ENCODE assay signal across 22 cellular contexts in the genomic region with DNA sequence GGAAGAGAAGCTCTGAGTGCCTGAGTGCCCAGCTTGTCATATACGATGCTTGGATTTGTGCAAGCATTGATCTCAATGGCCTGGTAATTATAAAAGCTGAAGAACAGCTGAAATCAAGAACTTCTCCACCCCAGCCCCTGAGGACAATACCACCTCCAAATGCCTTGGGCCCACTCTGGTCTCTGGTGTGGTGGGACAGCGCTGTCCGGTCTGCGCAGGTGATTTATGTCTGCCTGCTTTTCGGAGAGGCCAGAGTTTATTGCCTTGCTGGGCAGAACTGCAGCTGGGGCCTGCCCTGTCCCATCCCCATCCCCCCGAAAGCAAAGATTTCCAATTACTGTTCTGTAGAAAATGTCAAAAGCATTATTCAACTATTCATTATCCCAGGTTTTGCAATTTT. TPM values are rescaled to one million over a fixed set of nuclear protein-coding genes. Genes with fewer than 3 reads are reported as not detected.
A peak's percentile ranks its signal among the peaks of the same experiment; 100 is the strongest.
DNase-seq lines count a peak whose midpoint lies in the region; ATAC-seq and TF ChIP-seq lines count a peak whose summit lies in the region.
"Had no signal": no experiment of that assay in that cellular context is flagged by ENCODE, and none has a peak within 500 bp of the region (broad histone marks: within the 10 kb centered on the region; RNA-seq: fewer than 3 reads in every experiment).

No MANE protein-coding gene starts in this region.

- no peak for DNase-seq in activated CD4-positive, alpha-beta T cell treated with anti-CD3 and anti-CD28 coated beads, Interleukin-2, amount 10 ng/mL, durations not matched to agents 7 days and 5 days
- no peak for DNase-seq in activated CD4-positive, alpha-beta T cell treated with anti-CD3 and anti-CD28 coated beads, Interleukin-2, amount 50 U/mL, for 1 hour
- DNase-seq in effector memory CD8-positive, alpha-beta T cell: no peak
- no peak for DNase-seq in neural progenitor cell (ENCODE audit: low spot score)
- DNase-seq in GM10266 (ENCODE audit: extremely low spot score): no peak
- DNase-seq in NCI-H187 (lab: John Stamatoyannopoulos, UW): no peak
- DNase-seq: activated CD4-positive, alpha-beta T cell treated with anti-CD3 and anti-CD28 coated beads, Interleukin-2, amount 50 U/mL, for 4 hours; DMS53; erythroblast; HFFc6; NCI-H1105 treated with DMSO at 0.1 percent for 48 hours; NCI-H2171; NCI-H748 treated with DMSO at 0.1 percent for 48 hours; PC-9; stimulated activated CD4-positive, alpha-beta T cell treated with anti-CD3 and anti-CD28 coated beads, Interleukin-4, amount 100 ng/mL, for 24 hours had no signal

- peaks cover 25% of the 10 kb centered on the region for H3K27me3 Mint-ChIP-seq in activated CD4-positive, alpha-beta T cell treated with anti-CD3 and anti-CD28 coated beads, Interleukin-2, amount 10 ng/mL, durations not matched to agents 7 days and 5 days
- peaks cover 19% of the 10 kb centered on the region for H3K27me3 Mint-ChIP-seq in IgD-negative memory B cell
- peaks cover 25 to 33% of the 10 kb centered on the region in 2 donors for H3K27me3 Mint-ChIP-seq in effector memory CD8-positive, alpha-beta T cell
- H3K27me3 Mint-ChIP-seq in neural progenitor cell (ENCODE audit: insufficient read depth, low read depth): peaks cover 9% of the 10 kb centered on the region

- CTCF ChIA-PET in activated CD4-positive, alpha-beta T cell treated with anti-CD3 and anti-CD28 coated beads, Interleukin-2, amount 10 ng/mL, durations not matched to agents 7 days and 5 days (lab: Charles Lee): interaction anchor here (0.8 to 2.2 kb wide), 2 partner anchors 9 to 10 kb away, joined by 3 to 5 read pairs; no protein-coding TSS in a partner anchor

- H3K9ac ChIP-seq in neural progenitor cell: no peak overlapping the region

- no peak overlapping the region for H3K27ac ChIP-seq in neural progenitor cell
- H3K27ac ChIP-seq: PC-9 had no signal

- H3K36me3 ChIP-seq in neural progenitor cell: no peaks in the 10 kb centered on the region
- H3K36me3 ChIP-seq: breast epithelium, prostate gland had no signal

- peaks cover 11% of the 10 kb centered on the region for H3K4me1 ChIP-seq in neural progenitor cell
- H3K4me1 ChIP-seq: prostate gland had no signal

- H3K36me3 Mint-ChIP-seq in activated CD4-positive, alpha-beta T cell treated with anti-CD3 and anti-CD28 coated beads, Interleukin-2, amount 10 ng/mL, durations not matched to agents 7 days and 5 days (ENCODE audit: low read depth): no peaks in the 10 kb centered on the region
- no peaks in the 10 kb centered on the region for H3K36me3 Mint-ChIP-seq in IgD-negative memory B cell
- H3K36me3 Mint-ChIP-seq in effector memory CD8-positive, alpha-beta T cell (ENCODE audit: insufficient read depth): no peaks in the 10 kb centered on the region
- no peaks in the 10 kb centered on the region for H3K36me3 Mint-ChIP-seq in neural progenitor cell
- H3K36me3 Mint-ChIP-seq: activated naive CD8-positive, alpha-beta T cell treated with anti-CD3 and anti-CD28 coated beads for 36 hours had no signal

- POLR2A ChIA-PET in activated CD4-positive, alpha-beta T cell treated with anti-CD3 and anti-CD28 coated beads, Interleukin-2, amount 10 ng/mL, durations not matched to agents 7 days and 5 days (lab: Charles Lee): no interaction called here

- H3K4me3 ChIP-seq in neural progenitor cell: no peak overlapping the region
- H3K4me3 ChIP-seq: PC-9 had no signal

- no peak for TF ChIP-seq CTCF in neural progenitor cell (IDR thresholded peaks at IDR 0.05)
- no peak for TF ChIP-seq CTCF in GM10266 (IDR thresholded peaks at IDR 0.05; ENCODE audit: control insufficient read depth, insufficient read depth, low read depth, missing control alignments)

- H3F3A ChIP-seq in neural progenitor cell (ENCODE audit: low read depth): peaks cover 44% of the 10 kb centered on the region

- no peak overlapping the region for H3K4me2 ChIP-seq in neural progenitor cell

- peak overlapping the region; percentile 14 for H3K4me3 Mint-ChIP-seq in activated CD4-positive, alpha-beta T cell treated with anti-CD3 and anti-CD28 coated beads, Interleukin-2, amount 10 ng/mL, durations not matched to agents 7 days and 5 days
- peak overlapping the region in 3 of 4 donors; percentile 39 to 92 (median 55) for H3K4me3 Mint-ChIP-seq in IgD-negative memory B cell
- peak overlapping the region; percentile 83 to 87 for H3K4me3 Mint-ChIP-seq in effector memory CD8-positive, alpha-beta T cell
- H3K4me3 Mint-ChIP-seq in neural progenitor cell: peak overlapping the region; percentile 93

- H3K4me1 Mint-ChIP-seq in activated CD4-positive, alpha-beta T cell treated with anti-CD3 and anti-CD28 coated beads, Interleukin-2, amount 10 ng/mL, durations not matched to agents 7 days and 5 days: peaks cover 4% of the 10 kb centered on the region
- peaks cover 0 to 7% (median 2%) of the 10 kb centered on the region in 3 donors for H3K4me1 Mint-ChIP-seq in IgD-negative memory B cell
- peaks cover 8 to 11% of the 10 kb centered on the region in 2 donors for H3K4me1 Mint-ChIP-seq in effector memory CD8-positive, alpha-beta T cell (ENCODE audit: low read depth in 2 of 2)
- H3K4me1 Mint-ChIP-seq in neural progenitor cell: peaks cover 15% of the 10 kb centered on the region

- no peak overlapping the region for H3K27ac Mint-ChIP-seq in activated CD4-positive, alpha-beta T cell treated with anti-CD3 and anti-CD28 coated beads, Interleukin-2, amount 10 ng/mL, durations not matched to agents 7 days and 5 days
- H3K27ac Mint-ChIP-seq in IgD-negative memory B cell (no peak overlapping the region), neural progenitor cell (no peak overlapping the region)
- peak overlapping the region in 1 of 2 donors; percentile 78 for H3K27ac Mint-ChIP-seq in effector memory CD8-positive, alpha-beta T cell
- H3K27ac Mint-ChIP-seq: activated naive CD8-positive, alpha-beta T cell treated with anti-CD3 and anti-CD28 coated beads for 36 hours; dendritic cell treated with granulocyte-macrophage colony-stimulating factor and Interleukin-4, amounts not matched to agents 40 ng/mL and 50 ng/mL, for 4 days; HFFc6 had no signal

- no peak for ATAC-seq in effector memory CD8-positive, alpha-beta T cell (replicated peaks)
- ATAC-seq in HG03571 (IDR thresholded peaks at IDR 0.05; ENCODE audit: unreplicated experiment): no peak

- H3K79me2 ChIP-seq in neural progenitor cell (ENCODE audit: low read depth): no peaks in the 10 kb centered on the region

- no peak overlapping the region for H2AFZ ChIP-seq in neural progenitor cell (replicated peaks)
- H2AFZ ChIP-seq: PC-9 had no signal

- H3K27me3 ChIP-seq in neural progenitor cell: peaks cover 32% of the 10 kb centered on the region
- H3K27me3 ChIP-seq: breast epithelium had no signal

- H3K9me3 ChIP-seq in neural progenitor cell (ENCODE audit: low read depth): no peaks in the 10 kb centered on the region
- H3K9me3 ChIP-seq: breast epithelium, prostate gland had no signal

- H3K9me3 Mint-ChIP-seq in activated CD4-positive, alpha-beta T cell treated with anti-CD3 and anti-CD28 coated beads, Interleukin-2, amount 10 ng/mL, durations not matched to agents 7 days and 5 days: no peaks in the 10 kb centered on the region
- H3K9me3 Mint-ChIP-seq in IgD-negative memory B cell: no peaks in the 10 kb centered on the region
- no peaks in the 10 kb centered on the region for H3K9me3 Mint-ChIP-seq in effector memory CD8-positive, alpha-beta T cell
- H3K9me3 Mint-ChIP-seq in neural progenitor cell: no peaks in the 10 kb centered on the region
- H3K9me3 Mint-ChIP-seq: activated naive CD8-positive, alpha-beta T cell treated with anti-CD3 and anti-CD28 coated beads for 36 hours; dendritic cell treated with granulocyte-macrophage colony-stimulating factor and Interleukin-4, amounts not matched to agents 40 ng/mL and 50 ng/mL, for 4 days; HFFc6 had no signal

- no peaks in the 10 kb centered on the region for H4K20me1 ChIP-seq in neural progenitor cell (ENCODE audit: low read depth)

RNA-seq across cellular contexts. Expression of a gene that starts 1.1 kb away (rescaled TPM):
- not detected for total RNA-seq in activated CD4-positive, alpha-beta T cell treated with anti-CD3 and anti-CD28 coated beads, Interleukin-2, amount 10 ng/mL, durations not matched to agents 7 days and 5 days
- 0.16 TPM for polyA plus RNA-seq in IgD-negative memory B cell
- total RNA-seq in neural progenitor cell (ENCODE audit: low replicate concordance): 1.1 and 1.4 TPM in 2 replicates
- total RNA-seq: LHCN-M2, PC-9 had no signal

Comparison
In these comparisons a context has a peak if more than half of its experiments do, and no peak if none do; other contexts are left out.
1. H3K4me3 Mint-ChIP-seq: peak in every context shown above with its lines; median percentile 93 in neural progenitor cell; 85 in effector memory CD8-positive, alpha-beta T cell; 55 in IgD-negative memory B cell; 14 in activated CD4-positive, alpha-beta T cell treated with anti-CD3 and anti-CD28 coated beads, Interleukin-2, amount 10 ng/mL, durations not matched to agents 7 days and 5 days.